ENCODE assay signal across 2 cellular contexts in the genomic region with DNA sequence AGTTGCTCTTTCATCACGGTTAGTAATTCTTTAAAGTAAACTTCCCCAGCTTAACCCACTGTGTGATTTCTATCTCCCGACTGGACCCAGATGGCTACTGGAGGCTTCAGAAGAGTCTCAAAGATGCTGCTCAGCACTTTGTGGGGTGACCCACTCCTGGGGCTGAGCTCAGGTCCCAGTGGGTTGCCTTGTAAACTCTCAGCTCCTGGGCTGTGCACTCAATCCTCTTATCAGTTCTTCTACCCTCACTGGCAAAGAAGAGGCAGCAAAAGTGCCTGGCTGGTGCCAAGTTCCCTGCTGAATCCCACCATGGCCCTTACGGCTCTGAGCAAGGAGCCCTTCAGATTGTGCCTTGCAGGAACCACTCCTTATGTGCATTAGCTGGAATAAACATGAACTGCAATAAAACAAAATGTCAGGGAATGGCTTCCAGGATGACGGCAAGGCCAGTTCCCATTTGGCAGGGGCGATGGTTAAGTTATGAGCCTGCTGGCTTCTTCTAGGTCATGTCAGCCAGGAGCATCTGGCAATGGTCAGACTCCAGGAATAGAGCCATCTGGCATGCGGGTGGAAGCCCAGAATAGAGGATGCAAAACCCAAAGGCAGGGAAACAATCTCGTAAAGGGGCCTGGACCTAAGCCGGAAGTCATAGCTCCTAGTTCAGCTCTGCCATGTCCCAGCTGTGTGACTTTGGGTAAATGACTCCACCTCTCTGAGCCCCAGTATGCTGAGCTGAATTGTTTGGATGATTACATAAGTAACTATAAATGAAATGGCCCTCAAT.
TF ChIP-seq lines count a peak whose summit lies in the region.

No MANE protein-coding gene starts in this region.

TF ChIP-seq in HEK293, 187 proteins besides CTCF, POLR2A, EP300 and RAD21:
- TF ChIP-seq, protein P1, sequence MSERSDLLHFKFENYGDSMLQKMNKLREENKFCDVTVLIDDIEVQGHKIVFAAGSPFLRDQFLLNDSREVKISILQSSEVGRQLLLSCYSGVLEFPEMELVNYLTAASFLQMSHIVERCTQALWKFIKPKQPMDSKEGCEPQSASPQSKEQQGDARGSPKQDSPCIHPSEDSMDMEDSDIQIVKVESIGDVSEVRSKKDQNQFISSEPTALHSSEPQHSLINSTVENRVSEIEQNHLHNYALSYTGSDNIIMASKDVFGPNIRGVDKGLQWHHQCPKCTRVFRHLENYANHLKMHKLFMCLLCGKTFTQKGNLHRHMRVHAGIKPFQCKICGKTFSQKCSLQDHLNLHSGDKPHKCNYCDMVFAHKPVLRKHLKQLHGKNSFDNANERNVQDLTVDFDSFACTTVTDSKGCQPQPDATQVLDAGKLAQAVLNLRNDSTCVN (tag by site-specific recombination; optimal IDR thresholded peaks at IDR 0.05): no peak
- peak; percentile 86 for TF ChIP-seq ZNF768 (tag by site-specific recombination; IDR thresholded peaks at IDR 0.05)
- TF ChIP-seq SP3 (tag by site-specific recombination; IDR thresholded peaks at IDR 0.05): no peak
- TF ChIP-seq SALL2 (tag by site-specific recombination; IDR thresholded peaks at IDR 0.05; ENCODE audit: borderline replicate concordance): no peak
- TF ChIP-seq ZNF324 (tag by site-specific recombination; IDR thresholded peaks at IDR 0.05): no peak
- TF ChIP-seq, protein P2, sequence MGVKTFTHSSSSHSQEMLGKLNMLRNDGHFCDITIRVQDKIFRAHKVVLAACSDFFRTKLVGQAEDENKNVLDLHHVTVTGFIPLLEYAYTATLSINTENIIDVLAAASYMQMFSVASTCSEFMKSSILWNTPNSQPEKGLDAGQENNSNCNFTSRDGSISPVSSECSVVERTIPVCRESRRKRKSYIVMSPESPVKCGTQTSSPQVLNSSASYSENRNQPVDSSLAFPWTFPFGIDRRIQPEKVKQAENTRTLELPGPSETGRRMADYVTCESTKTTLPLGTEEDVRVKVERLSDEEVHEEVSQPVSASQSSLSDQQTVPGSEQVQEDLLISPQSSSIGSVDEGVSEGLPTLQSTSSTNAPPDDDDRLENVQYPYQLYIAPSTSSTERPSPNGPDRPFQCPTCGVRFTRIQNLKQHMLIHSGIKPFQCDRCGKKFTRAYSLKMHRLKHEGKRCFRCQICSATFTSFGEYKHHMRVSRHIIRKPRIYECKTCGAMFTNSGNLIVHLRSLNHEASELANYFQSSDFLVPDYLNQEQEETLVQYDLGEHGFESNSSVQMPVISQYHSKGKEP (tag by site-specific recombination; IDR thresholded peaks at IDR 0.05): no peak
- TF ChIP-seq HOXC10 (CRISPR knock-in tag; IDR thresholded peaks at IDR 0.05): no peak
- TF ChIP-seq, protein P3, sequence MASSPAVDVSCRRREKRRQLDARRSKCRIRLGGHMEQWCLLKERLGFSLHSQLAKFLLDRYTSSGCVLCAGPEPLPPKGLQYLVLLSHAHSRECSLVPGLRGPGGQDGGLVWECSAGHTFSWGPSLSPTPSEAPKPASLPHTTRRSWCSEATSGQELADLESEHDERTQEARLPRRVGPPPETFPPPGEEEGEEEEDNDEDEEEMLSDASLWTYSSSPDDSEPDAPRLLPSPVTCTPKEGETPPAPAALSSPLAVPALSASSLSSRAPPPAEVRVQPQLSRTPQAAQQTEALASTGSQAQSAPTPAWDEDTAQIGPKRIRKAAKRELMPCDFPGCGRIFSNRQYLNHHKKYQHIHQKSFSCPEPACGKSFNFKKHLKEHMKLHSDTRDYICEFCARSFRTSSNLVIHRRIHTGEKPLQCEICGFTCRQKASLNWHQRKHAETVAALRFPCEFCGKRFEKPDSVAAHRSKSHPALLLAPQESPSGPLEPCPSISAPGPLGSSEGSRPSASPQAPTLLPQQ (tag by site-specific recombination; IDR thresholded peaks at IDR 0.05): no peak
- peak; percentile 98 for TF ChIP-seq ZIC2 (tag by site-specific recombination; IDR thresholded peaks at IDR 0.05)
- TF ChIP-seq, protein P4, sequence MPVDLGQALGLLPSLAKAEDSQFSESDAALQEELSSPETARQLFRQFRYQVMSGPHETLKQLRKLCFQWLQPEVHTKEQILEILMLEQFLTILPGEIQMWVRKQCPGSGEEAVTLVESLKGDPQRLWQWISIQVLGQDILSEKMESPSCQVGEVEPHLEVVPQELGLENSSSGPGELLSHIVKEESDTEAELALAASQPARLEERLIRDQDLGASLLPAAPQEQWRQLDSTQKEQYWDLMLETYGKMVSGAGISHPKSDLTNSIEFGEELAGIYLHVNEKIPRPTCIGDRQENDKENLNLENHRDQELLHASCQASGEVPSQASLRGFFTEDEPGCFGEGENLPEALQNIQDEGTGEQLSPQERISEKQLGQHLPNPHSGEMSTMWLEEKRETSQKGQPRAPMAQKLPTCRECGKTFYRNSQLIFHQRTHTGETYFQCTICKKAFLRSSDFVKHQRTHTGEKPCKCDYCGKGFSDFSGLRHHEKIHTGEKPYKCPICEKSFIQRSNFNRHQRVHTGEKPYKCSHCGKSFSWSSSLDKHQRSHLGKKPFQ (tag by site-specific recombination; IDR thresholded peaks at IDR 0.05): no peak
- no peak for TF ChIP-seq ZNF510 (tag by site-specific recombination; IDR thresholded peaks at IDR 0.05; ENCODE audit: insufficient replicate concordance)
- TF ChIP-seq, protein P5, sequence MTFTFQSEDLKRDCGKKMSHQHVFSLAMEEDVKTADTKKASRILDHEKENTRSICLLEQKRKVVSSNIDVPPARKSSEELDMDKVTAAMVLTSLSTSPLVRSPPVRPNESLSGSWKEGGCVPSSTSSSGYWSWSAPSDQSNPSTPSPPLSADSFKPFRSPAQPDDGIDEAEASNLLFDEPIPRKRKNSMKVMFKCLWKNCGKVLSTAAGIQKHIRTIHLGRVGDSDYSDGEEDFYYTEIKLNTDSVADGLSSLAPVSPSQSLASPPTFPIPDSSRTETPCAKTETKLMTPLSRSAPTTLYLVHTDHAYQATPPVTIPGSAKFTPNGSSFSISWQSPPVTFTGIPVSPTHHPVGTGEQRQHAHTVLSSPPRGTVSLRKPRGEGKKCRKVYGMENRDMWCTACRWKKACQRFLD (tag by site-specific recombination; IDR thresholded peaks at IDR 0.05): no peak
- TF ChIP-seq ZNF549 (tag by site-specific recombination; IDR thresholded peaks at IDR 0.05): no peak
- TF ChIP-seq ZNF248 (tag by site-specific recombination; IDR thresholded peaks at IDR 0.05): no peak
- no peak for TF ChIP-seq YY1 (tag by site-specific recombination; IDR thresholded peaks at IDR 0.05)

TF ChIP-seq in GM12878, 131 proteins besides CTCF, POLR2A, EP300 and RAD21:
- no peak for TF ChIP-seq YBX1 (IDR thresholded peaks at IDR 0.05)
